Comparison of ENCODE assay signal across 12 cellular contexts in the genomic region with DNA sequence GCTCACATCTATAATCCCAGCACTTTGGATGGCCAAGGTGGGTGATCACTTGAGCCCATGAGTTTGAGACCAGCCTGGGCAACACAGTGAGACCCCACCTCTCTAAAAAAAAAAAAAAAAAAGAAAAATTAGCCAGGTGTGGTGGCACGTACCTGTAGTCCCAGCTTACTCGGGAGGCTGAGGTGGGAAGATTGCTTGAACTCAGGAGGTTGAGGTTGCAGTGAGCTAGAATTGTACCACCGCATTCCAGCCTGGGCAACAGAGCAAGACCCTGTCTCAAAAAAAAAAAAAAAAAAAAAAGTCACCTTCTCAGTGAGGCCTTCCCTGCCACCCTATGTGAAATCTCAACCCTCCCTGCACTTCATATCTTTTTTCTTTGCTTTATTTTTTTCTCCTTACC. TPM values are rescaled to one million over a fixed set of nuclear protein-coding genes. Genes with fewer than 3 reads are reported as not detected.
"Had no signal": no experiment of that assay in that cellular context is flagged by ENCODE, and none has a peak within 500 bp of the region (broad histone marks: within the 10 kb centered on the region; RNA-seq: fewer than 3 reads in every experiment).

No MANE protein-coding gene starts in this region.

- ATAC-seq: GM23338, HCT116 had no signal

- DNase-seq: GM23248, GOT3, H7, H9, HCEC 1CT, HFFc6 had no signal

- H2AFZ ChIP-seq: GM23248, GM23338 had no signal

- H3K36me3 ChIP-seq: HAP-1 had no signal

- FAIRE-seq: H1, H54 had no signal

- H3K9me3 ChIP-seq: HAP-1 had no signal

- H3K27ac ChIP-seq: GM23248 had no signal

- H3K4me3 ChIP-seq: GM23248, GM23338, HAP-1 had no signal

- H3K4me1 ChIP-seq: HAP-1 had no signal

- H3K9ac ChIP-seq: GM23248 had no signal

- H3K4me2 ChIP-seq: GM23338 had no signal

RNA-seq across cellular contexts. Expression of gene SOWAHA, which starts 22.1 kb away (rescaled TPM):
- total RNA-seq: GM23248, HFFc6 had no signal
- polyA plus RNA-seq: GM23248 had no signal

RNA-seq across cellular contexts. Expression of gene CCNI2, which starts 43.8 kb away (rescaled TPM):
- total RNA-seq: GM23248, H4, HFFc6 had no signal
